Comparison of ENCODE assay signal across 8 cellular contexts in genomic region chr16:84505249-84506156, GRCh38.
DNase-seq lines count a peak whose midpoint lies in the region; ATAC-seq and TF ChIP-seq lines count a peak whose summit lies in the region.

No MANE protein-coding gene starts in this region.

- H3K4me3 ChIP-seq in AG04449 (ENCODE audit: low read depth, low read length) (peak overlapping the region; percentile 55), HL-60 (replicated peaks; ENCODE audit: insufficient read depth, low read length) (peak overlapping the region; percentile 42), cardiac fibroblast (replicated peaks in 1 of 2; ENCODE audit: low read depth in 2 of 2, low read length in 2 of 2) (peak overlapping the region; percentile 49 to 97), mucosa of stomach (ENCODE audit: low read length) (peak overlapping the region; percentile 94)

- TF ChIP-seq CTCF in AG04449 (IDR thresholded peaks at IDR 0.05; ENCODE audit: insufficient read depth, low read length, missing control alignments) = no peak
- no peak for TF ChIP-seq CTCF in HL-60 (IDR thresholded peaks at IDR 0.05; ENCODE audit: insufficient read depth, low read length)
- TF ChIP-seq CTCF in cardiac fibroblast (IDR thresholded peaks at IDR 0.05; ENCODE audit: low read depth, low read length) = no peak

- DNase-seq in AG04449 (ENCODE audit: low read depth, low spot score) (no peak), HL-60 (ENCODE audit: low read depth in 1 of 2, low spot score in 1 of 2) (no peak), cardiac fibroblast (ENCODE audit: low read depth in 2 of 2) (no peak), RPMI8226 (no peak), T1000 (lab: John Stamatoyannopoulos, UW) (no peak)
- no peak for DNase-seq in stimulated activated CD4-positive, alpha-beta T cell treated with anti-CD3 and anti-CD28 coated beads, Interleukin-4, amount 100 ng/mL, for 24 hours

- peak overlapping the region; percentile 51 for H3K27ac ChIP-seq in HL-60 (replicated peaks)

- H3K9me3 ChIP-seq in mucosa of stomach (ENCODE audit: control insufficient read depth, low read length) = no peaks in the 10 kb centered on the region

- H3K9ac ChIP-seq in mucosa of stomach (ENCODE audit: low read length) = peak overlapping the region; percentile 83

- POLR2A ChIA-PET in AG04449 (lab: Yijun Ruan, JAX) = interaction anchor here (0.8 to 2.3 kb wide), 2 partner anchors 111 to 113 kb away, joined by 4 to 8 read pairs; partner anchors contain the start of gene COTL1

- H3K36me3 ChIP-seq in mucosa of stomach (ENCODE audit: control insufficient read depth, insufficient read depth, low read length) = no peaks in the 10 kb centered on the region

- peaks cover 22% of the 10 kb centered on the region for H3K4me1 ChIP-seq in mucosa of stomach (ENCODE audit: control insufficient read depth, insufficient read depth, low read length)

- no peaks in the 10 kb centered on the region for H3K27me3 ChIP-seq in HL-60 (ENCODE audit: insufficient read depth, poor library complexity, severe bottlenecking)
- no peaks in the 10 kb centered on the region for H3K27me3 ChIP-seq in mucosa of stomach (ENCODE audit: control insufficient read depth, insufficient read depth, low read length)

- no peak for ATAC-seq in HG03139 (IDR thresholded peaks at IDR 0.05; ENCODE audit: unreplicated experiment)

- CTCF ChIA-PET in AG04449 (lab: Yijun Ruan, JAX) = interaction anchor here (0.7 to 12.3 kb wide), 51 partner anchors 8 to 464 kb away, joined by 3 to 446 read pairs (median 5); partner anchors contain the start of genes COTL1, KLHL36 and MBTPS1

Comparison
In these comparisons a context has a peak if more than half of its experiments do, and no peak if none do; other contexts are left out.
1. H3K4me3 ChIP-seq: peak in every context shown above with its lines; median percentile 94 in mucosa of stomach; 73 in cardiac fibroblast; 55 in AG04449; 42 in HL-60.